Comparison of ENCODE assay signal across 1 cellular context in genomic region chr3:152847599-152847998, GRCh38. TPM values are rescaled to one million over a fixed set of nuclear protein-coding genes. Genes with fewer than 3 reads are reported as not detected.
"Had no signal": no experiment of that assay in that cellular context is flagged by ENCODE, and none has a peak within 500 bp of the region (broad histone marks: within the 10 kb centered on the region; RNA-seq: fewer than 3 reads in every experiment).

No MANE protein-coding gene starts in this region.

RNA-seq across cellular contexts. Expression of gene P2RY1, which starts 12.7 kb away (rescaled TPM):
- total RNA-seq: myocyte had no signal
